ENCODE assay signal across 23 cellular contexts in the genomic region with DNA sequence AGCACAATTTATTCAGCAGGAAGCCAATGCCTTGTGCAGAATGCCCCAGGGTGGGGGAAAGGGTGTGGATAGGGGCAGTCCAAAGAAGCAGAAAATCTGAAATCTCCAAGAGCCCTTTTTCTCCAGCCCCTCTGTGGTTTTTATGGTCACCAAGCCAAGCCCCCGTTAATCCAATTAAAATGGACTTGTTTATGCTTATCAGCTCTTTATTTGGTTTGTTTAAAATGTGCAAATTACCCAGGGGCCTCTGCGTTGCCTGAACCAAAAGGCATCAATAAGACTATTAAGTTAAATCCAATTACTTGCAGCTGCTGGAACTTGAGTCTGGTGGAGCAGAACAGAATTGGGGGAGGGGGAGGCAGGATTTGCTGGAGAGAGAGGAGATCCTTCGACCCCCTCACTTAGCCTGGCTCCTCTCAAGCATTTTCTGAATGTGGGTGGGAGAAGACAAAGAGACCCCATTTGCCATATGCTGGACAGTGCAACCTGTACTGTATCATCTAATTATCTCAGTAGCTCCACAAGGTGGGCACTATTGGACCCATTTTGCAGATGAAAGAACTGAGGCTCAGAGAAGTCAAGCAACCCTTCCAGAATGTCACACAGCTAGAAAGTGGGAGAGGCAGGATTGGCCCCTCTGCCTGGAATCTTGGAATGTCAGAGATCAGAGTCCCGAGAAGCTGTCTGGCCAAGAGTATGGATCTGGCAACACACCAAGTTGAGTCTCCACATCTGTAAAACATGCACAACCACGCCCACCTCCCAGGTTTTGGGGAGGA.
"Had no signal": no experiment of that assay in that cellular context is flagged by ENCODE, and none has a peak within 500 bp of the region (broad histone marks: within the 10 kb centered on the region; RNA-seq: fewer than 3 reads in every experiment).

No MANE protein-coding gene starts in this region.

- H3K9me3 ChIP-seq: colonic mucosa, esophagus squamous epithelium, pancreas, psoas muscle, upper lobe of right lung had no signal

- ATAC-seq: heart right ventricle, left cardiac atrium, pancreas, psoas muscle, right cardiac atrium, upper lobe of right lung, WTC11 had no signal

- H3K4me1 ChIP-seq: colonic mucosa, esophagus squamous epithelium, pancreas, psoas muscle had no signal

- FAIRE-seq: bronchial epithelial cell, pancreas, TTC549 had no signal

- H3K27ac ChIP-seq: colonic mucosa, dorsolateral prefrontal cortex, esophagus squamous epithelium, heart right ventricle, pancreas, psoas muscle, upper lobe of right lung had no signal

- DNase-seq: activated CD4-positive, alpha-beta T cell treated with anti-CD3 and anti-CD28 coated beads, Interleukin-2, amount 50 U/mL, for 4 hours; activated CD8-positive, alpha-beta memory T cell treated with anti-CD3 and anti-CD28 coated beads for 24 hours; activated CD8-positive, alpha-beta memory T cell treated with anti-CD3 and anti-CD28 coated beads, Interleukin-2, amount 50 U/mL, for 4 hours; activated naive CD4-positive, alpha-beta T cell treated with Interleukin-2 at 50 U/mL for 16 hours; activated naive CD8-positive, alpha-beta T cell treated with anti-CD3 and anti-CD28 coated beads, Interleukin-2, amount 10 ng/mL, durations not matched to agents 7 days and 5 days; activated T-cell treated with anti-CD3 and anti-CD28 coated beads, Interleukin-2, amount 50 U/mL, for 24 hours; amniotic stem cell; colonic mucosa; dorsolateral prefrontal cortex; endodermal cell; esophagus squamous epithelium; heart right ventricle; islet precursor cell; left cardiac atrium; pancreas; psoas muscle; stimulated activated CD4-positive, alpha-beta T cell treated with anti-CD3 and anti-CD28 coated beads, Interleukin-4, amount 100 ng/mL, for 24 hours; stimulated activated naive CD4-positive, alpha-beta T cell treated with Interleukin-2 at 50 U/mL for 16 hours; upper lobe of right lung had no signal

- H3K36me3 ChIP-seq: colonic mucosa, esophagus squamous epithelium, heart right ventricle, pancreas, upper lobe of right lung had no signal

- H3K4me3 ChIP-seq: colonic mucosa, dorsolateral prefrontal cortex, esophagus squamous epithelium, heart right ventricle, pancreas, psoas muscle, upper lobe of right lung had no signal

- H3K27me3 ChIP-seq: colonic mucosa, pancreas, upper lobe of right lung had no signal
